ENCODE assay signal across 20 cellular contexts in genomic region chr11:99505319-99505718, GRCh38.
DNase-seq lines count a peak whose midpoint lies in the region; ATAC-seq, FAIRE-seq and TF ChIP-seq lines count a peak whose summit lies in the region.
"Had no signal": no experiment of that assay in that cellular context is flagged by ENCODE, and none has a peak within 500 bp of the region (broad histone marks: within the 10 kb centered on the region; RNA-seq: fewer than 3 reads in every experiment).

No MANE protein-coding gene starts in this region.

- FAIRE-seq in astrocyte (lab: Jason Lieb, UNC) (no peak), urothelium cell line (lab: Jason Lieb, UNC) (no peak)
- FAIRE-seq: TTC549 had no signal

- H3K4me1 Mint-ChIP-seq in astrocyte (ENCODE audit: low read depth, unreplicated experiment), result peaks cover 16% of the 10 kb centered on the region
- H3K4me1 Mint-ChIP-seq: activated CD4-positive, alpha-beta T cell treated with anti-CD3 and anti-CD28 coated beads, Interleukin-2, amount 10 ng/mL, durations not matched to agents 24 days and 14 days; activated naive CD4-positive, alpha-beta T cell treated with anti-CD3 and anti-CD28 coated beads, Interleukin-2, amount 50 U/mL, for 24 hours; stimulated activated memory B cell treated with anti-CD40 and anti-IgM and Interleukin-4, amounts not matched to agents 10 μg/mL and 1 μg/mL and 100 μg/mL, for 72 hours had no signal

- H3K4me3 Mint-ChIP-seq in astrocyte (ENCODE audit: unreplicated experiment), result no peak overlapping the region
- H3K4me3 Mint-ChIP-seq: activated CD4-positive, alpha-beta T cell treated with anti-CD3 and anti-CD28 coated beads, Interleukin-2, amount 10 ng/mL, durations not matched to agents 24 days and 14 days; activated naive CD4-positive, alpha-beta T cell treated with anti-CD3 and anti-CD28 coated beads, Interleukin-2, amount 50 U/mL, for 24 hours; CD4-positive, alpha-beta T cell; stimulated activated memory B cell treated with anti-CD40 and anti-IgM and Interleukin-4, amounts not matched to agents 10 μg/mL and 1 μg/mL and 100 μg/mL, for 72 hours had no signal

- DNase-seq in H4 (ENCODE audit: low spot score), result peak; percentile 47
- DNase-seq in astrocyte (ENCODE audit: low read depth), result peak; percentile 86
- DNase-seq in glomerular visceral epithelial cell (ENCODE audit: extremely low spot score), result peak; percentile 36
- DNase-seq in urothelium cell line (ENCODE audit: low spot score), result peak; percentile 4
- no peak for DNase-seq in RPMI8226
- no peak for DNase-seq in NCI-H1417 (lab: John Stamatoyannopoulos, UW)
- DNase-seq: activated CD4-positive, alpha-beta T cell treated with anti-CD3 and anti-CD28 coated beads, Interleukin-2, amount 10 ng/mL, durations not matched to agents 24 days and 14 days; CD4-positive, alpha-beta T cell; DMS79 treated with DMSO at 0.1 percent for 48 hours; effector CD4-positive, alpha-beta T cell; Karpas-422; NCI-H345 had no signal

- H4K20me1 ChIP-seq in astrocyte (ENCODE audit: insufficient read depth, low read length), result no peaks in the 10 kb centered on the region

- no peak for TF ChIP-seq CTCF in astrocyte (IDR thresholded peaks at IDR 0.05; ENCODE audit: insufficient read depth, low read depth, low read length)

- no peak overlapping the region for H3K4me3 ChIP-seq in astrocyte (ENCODE audit: insufficient read depth, low read depth, low read length)
- H3K4me3 ChIP-seq: SK-N-MC, tibial nerve had no signal

- H3K79me2 ChIP-seq in astrocyte (ENCODE audit: insufficient read depth, low read length), result no peaks in the 10 kb centered on the region
- H3K79me2 ChIP-seq: parathyroid adenoma had no signal

- no peaks in the 10 kb centered on the region for H3K36me3 ChIP-seq in astrocyte (ENCODE audit: insufficient read depth, low read length)
- H3K36me3 ChIP-seq: tibial nerve had no signal

- H3K9me3 ChIP-seq in astrocyte (ENCODE audit: insufficient read depth, low read depth, low read length), result no peaks in the 10 kb centered on the region
- H3K9me3 ChIP-seq: tibial nerve had no signal

- H3K36me3 Mint-ChIP-seq in astrocyte (ENCODE audit: low read depth, unreplicated experiment), result no peaks in the 10 kb centered on the region
- H3K36me3 Mint-ChIP-seq: activated naive CD4-positive, alpha-beta T cell treated with anti-CD3 and anti-CD28 coated beads, Interleukin-2, amount 50 U/mL, for 24 hours; stimulated activated memory B cell treated with anti-CD40 and anti-IgM and Interleukin-4, amounts not matched to agents 10 μg/mL and 1 μg/mL and 100 μg/mL, for 72 hours had no signal

- ATAC-seq in GM18861 (IDR thresholded peaks at IDR 0.05; ENCODE audit: unreplicated experiment), result no peak
- ATAC-seq: foreskin keratinocyte; stimulated activated memory B cell treated with anti-CD40 and anti-IgM and Interleukin-4, amounts not matched to agents 10 μg/mL and 1 μg/mL and 100 μg/mL, for 72 hours had no signal

- H3K27ac Mint-ChIP-seq in astrocyte (ENCODE audit: unreplicated experiment), result peak overlapping the region; percentile 71
- H3K27ac Mint-ChIP-seq: activated CD4-positive, alpha-beta T cell treated with anti-CD3 and anti-CD28 coated beads, Interleukin-2, amount 10 ng/mL, durations not matched to agents 24 days and 14 days; activated naive CD4-positive, alpha-beta T cell treated with anti-CD3 and anti-CD28 coated beads, Interleukin-2, amount 50 U/mL, for 24 hours; CD4-positive, alpha-beta T cell; stimulated activated memory B cell treated with anti-CD40 and anti-IgM and Interleukin-4, amounts not matched to agents 10 μg/mL and 1 μg/mL and 100 μg/mL, for 72 hours had no signal

- no peaks in the 10 kb centered on the region for H3K27me3 ChIP-seq in astrocyte (ENCODE audit: insufficient read depth, low read length)
- H3K27me3 ChIP-seq: foreskin keratinocyte, tibial nerve had no signal

- no peak overlapping the region for H3K9ac ChIP-seq in astrocyte (ENCODE audit: low read length)
- H3K9ac ChIP-seq: parathyroid adenoma had no signal

- H3K27me3 Mint-ChIP-seq in astrocyte (ENCODE audit: low read depth, unreplicated experiment), result no peaks in the 10 kb centered on the region
- H3K27me3 Mint-ChIP-seq: activated CD4-positive, alpha-beta T cell treated with anti-CD3 and anti-CD28 coated beads, Interleukin-2, amount 10 ng/mL, durations not matched to agents 24 days and 14 days; activated naive CD4-positive, alpha-beta T cell treated with anti-CD3 and anti-CD28 coated beads, Interleukin-2, amount 50 U/mL, for 24 hours; CD4-positive, alpha-beta T cell; stimulated activated memory B cell treated with anti-CD40 and anti-IgM and Interleukin-4, amounts not matched to agents 10 μg/mL and 1 μg/mL and 100 μg/mL, for 72 hours had no signal

- no peak overlapping the region for H2AFZ ChIP-seq in astrocyte (ENCODE audit: low read depth, low read length)
- H2AFZ ChIP-seq: parathyroid adenoma had no signal

- no peaks in the 10 kb centered on the region for H3K9me3 Mint-ChIP-seq in astrocyte (ENCODE audit: unreplicated experiment)
- H3K9me3 Mint-ChIP-seq: activated CD4-positive, alpha-beta T cell treated with anti-CD3 and anti-CD28 coated beads, Interleukin-2, amount 10 ng/mL, durations not matched to agents 24 days and 14 days had no signal

- H3K4me1 ChIP-seq in astrocyte (ENCODE audit: insufficient read depth, low read length), result peaks cover 6% of the 10 kb centered on the region
- H3K4me1 ChIP-seq: foreskin keratinocyte, parathyroid adenoma had no signal

- H3K4me2 ChIP-seq in astrocyte (ENCODE audit: low read length), result peak overlapping the region; percentile 34

- H3K27ac ChIP-seq in astrocyte (ENCODE audit: low read depth, low read length), result no peak overlapping the region
- H3K27ac ChIP-seq: foreskin keratinocyte, parathyroid adenoma, SK-N-MC had no signal

Comparison
In these comparisons a context has a peak if more than half of its experiments do, and no peak if none do; other contexts are left out.
1. DNase-seq: peak in H4 (single experiment), astrocyte (single experiment), glomerular visceral epithelial cell (single experiment) and urothelium cell line (single experiment); none in RPMI8226 (single experiment) and NCI-H1417 (0 of 3).